Comparison of ENCODE assay signal across 17 cellular contexts in the genomic region with DNA sequence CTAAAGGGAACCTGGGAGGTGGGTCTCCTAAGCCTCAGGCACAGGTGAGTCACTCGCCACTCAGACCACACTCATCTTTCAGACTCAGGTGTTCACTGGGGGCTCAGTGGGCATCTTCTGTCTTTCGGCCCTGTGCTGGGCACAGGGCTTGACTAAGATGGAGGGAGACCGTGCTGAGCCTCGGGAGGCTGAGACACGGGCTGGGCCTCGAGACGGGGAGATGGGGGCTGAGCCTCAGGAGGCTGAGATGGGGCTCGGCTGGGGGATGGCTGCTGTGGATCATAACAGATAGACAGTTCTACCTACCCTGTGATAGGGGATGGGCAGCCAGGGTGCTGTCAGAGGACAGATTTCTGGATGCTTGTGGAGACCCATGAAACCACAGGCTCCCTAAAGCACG. TPM values are rescaled to one million over a fixed set of nuclear protein-coding genes. Genes with fewer than 3 reads are reported as not detected.
DNase-seq lines count a peak whose midpoint lies in the region; ATAC-seq, FAIRE-seq and TF ChIP-seq lines count a peak whose summit lies in the region.
"Had no signal": no experiment of that assay in that cellular context is flagged by ENCODE, and none has a peak within 500 bp of the region (broad histone marks: within the 10 kb centered on the region; RNA-seq: fewer than 3 reads in every experiment).

No MANE protein-coding gene starts in this region.

- no peaks in the 10 kb centered on the region for H3K36me3 ChIP-seq in OCI-LY1 (ENCODE audit: insufficient read depth, low read length)

- WGBS in A549 (ENCODE audit: missing lambda C conversion rate) = 91% methylated on average over 8 of the region's 9 CpGs

- H3K9me3 ChIP-seq in A549 = no peaks in the 10 kb centered on the region
- H3K9me3 ChIP-seq in OCI-LY1 (ENCODE audit: low read length) = no peaks in the 10 kb centered on the region

- no peak for TF ChIP-seq POLR2A in A549 (IDR thresholded peaks at IDR 0.05; ENCODE audit: low read length)

- no peak; a peak in 1 of 6 replicates for ATAC-seq in A549
- peak; percentile 13 for ATAC-seq in omental fat pad (ENCODE audit: low FRiP score)
- ATAC-seq in HG02981 (IDR thresholded peaks at IDR 0.05; ENCODE audit: unreplicated experiment) = no peak

- no peaks in the 10 kb centered on the region for H3K79me2 ChIP-seq in OCI-LY1 (ENCODE audit: insufficient read depth, low read length)

- peaks cover 22% of the 10 kb centered on the region for H3K4me1 ChIP-seq in A549
- H3K4me1 ChIP-seq in OCI-LY1 (ENCODE audit: insufficient read depth, low read length, severe bottlenecking) = peaks cover 88% of the 10 kb centered on the region

- TF ChIP-seq CTCF in A549 (IDR thresholded peaks at IDR 0.05) = no peak
- no peak for TF ChIP-seq CTCF in OCI-LY1 (IDR thresholded peaks at IDR 0.05; ENCODE audit: low read length)
- TF ChIP-seq CTCF in epithelial cell of esophagus (IDR thresholded peaks at IDR 0.05; ENCODE audit: insufficient read depth, low read depth, low read length, missing control alignments) = no peak
- no peak for TF ChIP-seq CTCF in omental fat pad (IDR thresholded peaks at IDR 0.05)

- H3K27ac ChIP-seq in A549 (peak overlapping the region; percentile 84 to 86), OCI-LY1 (ENCODE audit: low read depth, low read length, poor library complexity, severe bottlenecking) (peak overlapping the region; percentile 92)

- H3K27me3 ChIP-seq in OCI-LY1 (ENCODE audit: insufficient read depth, low read length) = no peaks in the 10 kb centered on the region

- no peaks in the 10 kb centered on the region for H4K20me1 ChIP-seq in OCI-LY1 (ENCODE audit: insufficient read depth, low read length)

- DNase-seq in A549 (ENCODE audit: low read depth in 1 of 2, low spot score in 1 of 2) (no peak), epithelial cell of esophagus (ENCODE audit: low read depth) (peak; percentile 45), omental fat pad (ENCODE audit: low spot score) (no peak), ureter (ENCODE audit: low spot score) (no peak), NCI-H2081 treated with DMSO at 0.1 percent for 48 hours (lab: John Stamatoyannopoulos, UW) (no peak), NAMALWA (ENCODE audit: low spot score) (no peak)

- POLR2A ChIA-PET in A549 (lab: Yijun Ruan, JAX) = interaction anchor here (0.6 to 1.3 kb wide), 2 partner anchors 171 to 189 kb away, joined by 8 to 12 read pairs; no protein-coding TSS in a partner anchor

- TF ChIP-seq EP300 in A549 (IDR thresholded peaks at IDR 0.05) = no peak

- no peak overlapping the region for H2AFZ ChIP-seq in OCI-LY1 (ENCODE audit: low read length)

- no peak for TF ChIP-seq RAD21 in A549 (conservative IDR thresholded peaks at IDR 0.05 in 1 of 2, IDR thresholded peaks at IDR 0.05 in 1 of 2)

- H3K4me2 ChIP-seq in A549 (peak overlapping the region; percentile 0; the same call in 1 of the 3 replicates), OCI-LY1 (ENCODE audit: low read length) (peak overlapping the region; percentile 51; the same call in 1 of the 2 replicates)

- H3K9me2 ChIP-seq in OCI-LY1 (ENCODE audit: low read depth, low read length) = no peaks in the 10 kb centered on the region

- H3K9ac ChIP-seq in OCI-LY1 (ENCODE audit: low read length) = peak overlapping the region; percentile 44; the same call in 1 of the 2 replicates

- CTCF ChIA-PET in A549 (lab: Yijun Ruan, JAX) = interaction anchor here (0.6 to 14.7 kb wide), 60 partner anchors 7 to 434 kb away, joined by 3 to 748 read pairs (median 6); a partner anchor contains a TSS

- FAIRE-seq in A549 (lab: Jason Lieb, UNC) = no peak
- FAIRE-seq: small intestine had no signal

- no peaks in the 10 kb centered on the region for H3F3A ChIP-seq in OCI-LY1 (ENCODE audit: insufficient read depth, low read length)

- H3K4me3 ChIP-seq in A549 = no peak overlapping the region
- no peak overlapping the region for H3K4me3 ChIP-seq in OCI-LY1 (ENCODE audit: low read depth, low read length, poor library complexity, severe bottlenecking)
- no peak overlapping the region for H3K4me3 ChIP-seq in epithelial cell of esophagus (ENCODE audit: low read length)

TF ChIP-seq in A549, 52 proteins besides CTCF, POLR2A, EP300 and RAD21:
- no peak for TF ChIP-seq BHLHE40 (IDR thresholded peaks at IDR 0.05; ENCODE audit: low read depth, low read length)

RNA-seq across cellular contexts. Expression of a gene that starts 15.5 kb away (rescaled TPM):
- polyA plus RNA-seq in A549 (2011; rRNA removed) (1.3 and 1.7 TPM in 2 replicates), A549 (2017; fragmentation: RNase III; extraction: RNeasy Plus Mini Kit Qiagen cat#74134 plus additional on column Dnase treatment) (0.76 to 0.84 TPM (median 0.78 TPM) in 3 replicates)
- polyA plus RNA-seq in A549 (2012; cell fraction: cytosol; rRNA removed) = 0.74 and 1.1 TPM in 2 replicates
- 0.88 and 0.92 TPM in 2 replicates for polyA plus RNA-seq in A549 (2012; cell fraction: nucleus; rRNA removed)
- 2.3 and 2.6 TPM in 2 replicates for polyA minus RNA-seq in A549 (2011; rRNA and poly(A)+ RNA removed)
- total RNA-seq in omental fat pad (1 to 10 TPM in 3 of 4 donors, not detected in 1; 1.1 to 4.6 (median 1.8) TPM), ureter (4.6 TPM)
- total RNA-seq: pulmonary artery endothelial cell, SK-MEL-5 had no signal

RNA-seq across cellular contexts. Expression of a gene that starts 59.6 kb away (rescaled TPM):
- polyA plus RNA-seq in A549 (2011; rRNA removed) = 1.7 and 2.1 TPM in 2 replicates
- polyA plus RNA-seq in A549 (2012; cell fraction: cytosol; rRNA removed) = 2.4 and 2.5 TPM in 2 replicates
- polyA plus RNA-seq in A549 (2012; cell fraction: nucleus; rRNA removed) = 5.0 and 5.3 TPM in 2 replicates
- 1.2 to 1.5 TPM (median 1.4 TPM) in 3 replicates for polyA plus RNA-seq in A549 (2017; fragmentation: RNase III; extraction: RNeasy Plus Mini Kit Qiagen cat#74134 plus additional on column Dnase treatment)
- 1.6 and 2.0 TPM in 2 replicates for polyA minus RNA-seq in A549 (2011; rRNA and poly(A)+ RNA removed)
- total RNA-seq in omental fat pad = 1 to 10 TPM in 1 of 4 donors, under 1 TPM in 3; 0.12 to 1.2 (median 0.39) TPM
- total RNA-seq in ureter = 0.21 TPM
- total RNA-seq: activated CD4-positive, alpha-beta memory T cell treated with anti-CD3 and anti-CD28 coated beads for 36 hours; glomerular endothelial cell; mononuclear cell; pulmonary artery endothelial cell; T-helper 17 cell; urinary bladder had no signal
- polyA plus RNA-seq: neural cell had no signal
